In genomic region chr11:33532720-33533119, GRCh38 we compare ENCODE assay signal across 19 cellular contexts.
DNase-seq lines count a peak whose midpoint lies in the region; ATAC-seq, FAIRE-seq and TF ChIP-seq lines count a peak whose summit lies in the region.
"Had no signal": no experiment of that assay in that cellular context is flagged by ENCODE, and none has a peak within 500 bp of the region (broad histone marks: within the 10 kb centered on the region; RNA-seq: fewer than 3 reads in every experiment).

No MANE protein-coding gene starts in this region.

- H3K4me3 ChIP-seq in Panc1 (ENCODE audit: low read depth in 2 of 2, low read length in 2 of 2) = no peak overlapping the region
- no peak overlapping the region for H3K4me3 ChIP-seq in smooth muscle cell
- H3K4me3 ChIP-seq: K562 had no signal

- in situ Hi-C loops in Panc1 (cut with HindIII; ENCODE audit: low pct_unique_long_range_greater_than_20kb, low sequenced_read_pairs) = no loop called here

- POLR2A ChIA-PET in Panc1 (lab: Charles Lee) = no interaction called here

- ATAC-seq in Panc1 = 0 out of 2 replicates have a peak, but pooled peaks have one; percentile 51
- ATAC-seq in left cardiac atrium = no peak

- H3K4me3 Mint-ChIP-seq in nephron progenitor cell = no peak overlapping the region
- H3K4me3 Mint-ChIP-seq in activated T-cell treated with anti-CD3 and anti-CD28 coated beads, Interleukin-2, amount 50 U/mL, for 24 hours = no peak overlapping the region
- H3K4me3 Mint-ChIP-seq: B cell; CD4-positive, CD25-positive, alpha-beta regulatory T cell had no signal

- H3K79me2 ChIP-seq in smooth muscle cell (ENCODE audit: low read depth) = no peaks in the 10 kb centered on the region

- H3K27ac ChIP-seq in Panc1 (ENCODE audit: low read length) = no peak overlapping the region
- peak overlapping the region; percentile 54 for H3K27ac ChIP-seq in smooth muscle cell (ENCODE audit: low read depth)

- H3K4me2 ChIP-seq in smooth muscle cell = peak overlapping the region; percentile 50

- H3K27me3 ChIP-seq in Panc1 (ENCODE audit: control insufficient read depth, insufficient read depth, low read length) = no peaks in the 10 kb centered on the region
- no peaks in the 10 kb centered on the region for H3K27me3 ChIP-seq in smooth muscle cell (ENCODE audit: low read depth)

- 65% methylated on average over 2 of the region's 2 CpGs for WGBS in smooth muscle cell (ENCODE audit: low lambda C conversion rate)

- peak overlapping the region; percentile 40 for H3K27ac Mint-ChIP-seq in nephron progenitor cell
- no peak overlapping the region for H3K27ac Mint-ChIP-seq in activated T-cell treated with anti-CD3 and anti-CD28 coated beads, Interleukin-2, amount 50 U/mL, for 24 hours
- H3K27ac Mint-ChIP-seq: B cell; CD4-positive, CD25-positive, alpha-beta regulatory T cell had no signal

- H3F3A ChIP-seq in smooth muscle cell (ENCODE audit: low read depth) = peaks cover 28% of the 10 kb centered on the region

- H2AFZ ChIP-seq in smooth muscle cell (ENCODE audit: low read depth) = no peak overlapping the region

- H3K27me3 Mint-ChIP-seq in nephron progenitor cell (ENCODE audit: low read depth, poor library complexity) = peaks cover 4% of the 10 kb centered on the region
- H3K27me3 Mint-ChIP-seq in activated T-cell treated with anti-CD3 and anti-CD28 coated beads, Interleukin-2, amount 50 U/mL, for 24 hours = peaks cover 25% of the 10 kb centered on the region

- TF ChIP-seq POLR2A in GM12892 (IDR thresholded peaks at IDR 0.05; ENCODE audit: low read depth, low read length) = no peak

- H3K9ac ChIP-seq in smooth muscle cell (ENCODE audit: low read depth) = no peak overlapping the region

- intact Hi-C loops in Panc1 (cut with micrococcal nuclease; ENCODE audit: unreplicated experiment) (loop anchor here (10.0 kb wide), 1 partner anchor 168 kb away; no protein-coding TSS in a partner anchor), left cardiac atrium (cut with DNase I) (no loop called here)

- DNase-seq in GM12892 (ENCODE audit: insufficient read length) (no peak), Panc1 (ENCODE audit: low read depth, low spot score) (no peak), nephron progenitor cell (no peak), smooth muscle cell (lab: John Stamatoyannopoulos, UW; ENCODE audit: unreplicated experiment) (no peak), kidney glomerular epithelial cell (lab: John Stamatoyannopoulos, UW) (no peak), left cardiac atrium (no peak)
- no peak for DNase-seq in activated T-cell treated with anti-CD3 and anti-CD28 coated beads, Interleukin-2, amount 50 U/mL, for 24 hours
- DNase-seq: Caco-2; CD4-positive, CD25-positive, alpha-beta regulatory T cell; DMS153; GF-D8; NCI-H1092 treated with DMSO at 0.1 percent for 48 hours; NCI-H2081 treated with DMSO at 0.1 percent for 48 hours; NCI-H510A; NCI-H748 treated with DMSO at 0.1 percent for 48 hours had no signal

- H4K20me1 ChIP-seq in smooth muscle cell (ENCODE audit: low read depth) = no peaks in the 10 kb centered on the region

- H3K9me3 Mint-ChIP-seq in nephron progenitor cell = peaks cover 12% of the 10 kb centered on the region
- no peaks in the 10 kb centered on the region for H3K9me3 Mint-ChIP-seq in activated T-cell treated with anti-CD3 and anti-CD28 coated beads, Interleukin-2, amount 50 U/mL, for 24 hours

- TF ChIP-seq CTCF in Panc1 (IDR thresholded peaks at IDR 0.05) (no peak), nephron progenitor cell (IDR thresholded peaks at IDR 0.05) (no peak), smooth muscle cell (IDR thresholded peaks at IDR 0.05; ENCODE audit: borderline replicate concordance, insufficient read depth, poor library complexity, severe bottlenecking) (no peak)

- no TSS peak for BruUV-seq in Panc1 (replicated peaks; lab: Mats Ljungman, UMichigan)

- H3K4me1 ChIP-seq in Panc1 (ENCODE audit: control insufficient read depth, insufficient read depth, low read length) = no peaks in the 10 kb centered on the region
- no peaks in the 10 kb centered on the region for H3K4me1 ChIP-seq in smooth muscle cell (ENCODE audit: low read depth)
- H3K4me1 ChIP-seq: Caco-2 had no signal

- peaks cover 3% of the 10 kb centered on the region for H3K36me3 Mint-ChIP-seq in nephron progenitor cell (ENCODE audit: low read depth)
- H3K36me3 Mint-ChIP-seq in activated T-cell treated with anti-CD3 and anti-CD28 coated beads, Interleukin-2, amount 50 U/mL, for 24 hours (ENCODE audit: low read depth) = no peaks in the 10 kb centered on the region
- H3K36me3 Mint-ChIP-seq: CD4-positive, CD25-positive, alpha-beta regulatory T cell had no signal

- no peaks in the 10 kb centered on the region for H3K36me3 ChIP-seq in Panc1 (ENCODE audit: control insufficient read depth, insufficient read depth, low read length)
- no peaks in the 10 kb centered on the region for H3K36me3 ChIP-seq in smooth muscle cell (ENCODE audit: low read depth)

- peak; percentile 40 for FAIRE-seq in GM12892 (lab: Jason Lieb, UNC)
- FAIRE-seq: GM18507, H1, K562 had no signal

- CTCF ChIA-PET in Panc1 (lab: Charles Lee) = interaction anchor here (0.5 kb wide), 1 partner anchor 492 kb away, joined by 9 read pairs; no protein-coding TSS in a partner anchor

- H3K4me1 Mint-ChIP-seq in nephron progenitor cell = peaks cover 9% of the 10 kb centered on the region
- H3K4me1 Mint-ChIP-seq in activated T-cell treated with anti-CD3 and anti-CD28 coated beads, Interleukin-2, amount 50 U/mL, for 24 hours (ENCODE audit: low read depth) = no peaks in the 10 kb centered on the region
- H3K4me1 Mint-ChIP-seq: B cell; CD4-positive, CD25-positive, alpha-beta regulatory T cell had no signal

- no peaks in the 10 kb centered on the region; the same call in 1 of the 2 replicates for H3K9me3 ChIP-seq in Panc1 (ENCODE audit: control insufficient read depth, insufficient read depth, low read depth, low read length)
- no peaks in the 10 kb centered on the region for H3K9me3 ChIP-seq in smooth muscle cell (replicated peaks; ENCODE audit: low read depth)
